ENCODE assay signal across 8 cellular contexts in genomic region chr6:100464910-100465700, GRCh38. TPM values are rescaled to one million over a fixed set of nuclear protein-coding genes. Genes with fewer than 3 reads are reported as not detected.
DNase-seq lines count a peak whose midpoint lies in the region; ATAC-seq lines count a peak whose summit lies in the region.

A gene with protein sequence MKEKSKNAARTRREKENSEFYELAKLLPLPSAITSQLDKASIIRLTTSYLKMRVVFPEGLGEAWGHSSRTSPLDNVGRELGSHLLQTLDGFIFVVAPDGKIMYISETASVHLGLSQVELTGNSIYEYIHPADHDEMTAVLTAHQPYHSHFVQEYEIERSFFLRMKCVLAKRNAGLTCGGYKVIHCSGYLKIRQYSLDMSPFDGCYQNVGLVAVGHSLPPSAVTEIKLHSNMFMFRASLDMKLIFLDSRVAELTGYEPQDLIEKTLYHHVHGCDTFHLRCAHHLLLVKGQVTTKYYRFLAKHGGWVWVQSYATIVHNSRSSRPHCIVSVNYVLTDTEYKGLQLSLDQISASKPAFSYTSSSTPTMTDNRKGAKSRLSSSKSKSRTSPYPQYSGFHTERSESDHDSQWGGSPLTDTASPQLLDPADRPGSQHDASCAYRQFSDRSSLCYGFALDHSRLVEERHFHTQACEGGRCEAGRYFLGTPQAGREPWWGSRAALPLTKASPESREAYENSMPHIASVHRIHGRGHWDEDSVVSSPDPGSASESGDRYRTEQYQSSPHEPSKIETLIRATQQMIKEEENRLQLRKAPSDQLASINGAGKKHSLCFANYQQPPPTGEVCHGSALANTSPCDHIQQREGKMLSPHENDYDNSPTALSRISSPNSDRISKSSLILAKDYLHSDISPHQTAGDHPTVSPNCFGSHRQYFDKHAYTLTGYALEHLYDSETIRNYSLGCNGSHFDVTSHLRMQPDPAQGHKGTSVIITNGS (minus strand): TSS chr6:100464921. CDS start chr6:100463468, 1,453 bp downstream.

- H3K9me3 Mint-ChIP-seq in activated T-cell treated with anti-CD3 and anti-CD28 coated beads, Interleukin-2, amount 50 U/mL, for 4 hours, result peaks cover 17% of the 10 kb centered on the region
- H3K9me3 Mint-ChIP-seq in T-helper 2 cell treated with Interferon-gamma antibody and Interleukin-4, amounts not matched to agents 5 μg/mL and 100 μg/mL, for 36 hours, result peaks cover 25% of the 10 kb centered on the region

- H3K4me3 Mint-ChIP-seq in activated T-cell treated with anti-CD3 and anti-CD28 coated beads, Interleukin-2, amount 50 U/mL, for 4 hours, result no peak within 1 kb of the TSS
- H3K4me3 Mint-ChIP-seq in T-helper 2 cell treated with Interferon-gamma antibody and Interleukin-4, amounts not matched to agents 5 μg/mL and 100 μg/mL, for 36 hours, result peak within 1 kb of the TSS; percentile 34

- peaks cover 28% of the 10 kb centered on the region for H3K4me1 Mint-ChIP-seq in activated T-cell treated with anti-CD3 and anti-CD28 coated beads, Interleukin-2, amount 50 U/mL, for 4 hours (ENCODE audit: low read depth)
- peaks cover 20% of the 10 kb centered on the region for H3K4me1 Mint-ChIP-seq in T-helper 2 cell treated with Interferon-gamma antibody and Interleukin-4, amounts not matched to agents 5 μg/mL and 100 μg/mL, for 36 hours (ENCODE audit: low read depth)

- H3K36me3 Mint-ChIP-seq in activated T-cell treated with anti-CD3 and anti-CD28 coated beads, Interleukin-2, amount 50 U/mL, for 4 hours (ENCODE audit: insufficient read depth), result peaks cover 3% of the 10 kb centered on the region
- H3K36me3 Mint-ChIP-seq in T-helper 2 cell treated with Interferon-gamma antibody and Interleukin-4, amounts not matched to agents 5 μg/mL and 100 μg/mL, for 36 hours (ENCODE audit: low read depth), result peaks cover 7% of the 10 kb centered on the region

- peak; percentile 54 for ATAC-seq in activated T-cell treated with anti-CD3 and anti-CD28 coated beads, Interleukin-2, amount 50 U/mL, for 4 hours
- ATAC-seq in HG03354 (IDR thresholded peaks at IDR 0.05; ENCODE audit: poor library complexity, severe bottlenecking, unreplicated experiment), result peak; percentile 63
- no peak for ATAC-seq in HG02623 (IDR thresholded peaks at IDR 0.05; ENCODE audit: unreplicated experiment)

- DNase-seq in activated T-cell treated with anti-CD3 and anti-CD28 coated beads, Interleukin-2, amount 50 U/mL, for 4 hours, result no peak
- DNase-seq in activated T-cell treated with anti-CD3 and anti-CD28 coated beads, Interleukin-2, amount 50 U/mL, for 1 hour, result no peak
- DNase-seq in T-helper 2 cell treated with Interferon-gamma antibody and Interleukin-4, amounts not matched to agents 5 μg/mL and 100 μg/mL, for 36 hours (ENCODE audit: low spot score), result no peak
- DNase-seq in germinal center (ENCODE audit: low spot score), result peak; percentile 91
- DNase-seq in renal cortical epithelial cell (ENCODE audit: low read depth), result peak; percentile 73
- DNase-seq in DMS53 (lab: John Stamatoyannopoulos, UW), result no peak

- peaks cover 88% of the 10 kb centered on the region for H3K27me3 Mint-ChIP-seq in activated T-cell treated with anti-CD3 and anti-CD28 coated beads, Interleukin-2, amount 50 U/mL, for 4 hours (ENCODE audit: low read depth)
- H3K27me3 Mint-ChIP-seq in T-helper 2 cell treated with Interferon-gamma antibody and Interleukin-4, amounts not matched to agents 5 μg/mL and 100 μg/mL, for 36 hours (ENCODE audit: low read depth), result peaks cover 90% of the 10 kb centered on the region

- H3K27ac Mint-ChIP-seq in T-helper 2 cell treated with Interferon-gamma antibody and Interleukin-4, amounts not matched to agents 5 μg/mL and 100 μg/mL, for 36 hours, result peak within 1 kb of the TSS; percentile 68

RNA-seq across cellular contexts. Expression of the gene that starts here (rescaled TPM):
- not detected for total RNA-seq in activated T-cell treated with anti-CD3 and anti-CD28 coated beads, Interleukin-2, amount 50 U/mL, for 4 hours
- total RNA-seq in renal cortical epithelial cell, result 5.6 and 30.8 TPM in 2 replicates

Comparison
In these comparisons a context has a peak if more than half of its experiments do, and no peak if none do; other contexts are left out.
1. Peak in ATAC-seq in activated T-cell treated with anti-CD3 and anti-CD28 coated beads, Interleukin-2, amount 50 U/mL, for 4 hours; RNA of the gene not detected or under 1 TPM.
2. DNase-seq: peak in germinal center (single experiment) and renal cortical epithelial cell (single experiment); none in activated T-cell treated with anti-CD3 and anti-CD28 coated beads, Interleukin-2, amount 50 U/mL, for 4 hours (single experiment), activated T-cell treated with anti-CD3 and anti-CD28 coated beads, Interleukin-2, amount 50 U/mL, for 1 hour (single experiment), T-helper 2 cell treated with Interferon-gamma antibody and Interleukin-4, amounts not matched to agents 5 μg/mL and 100 μg/mL, for 36 hours (single experiment) and DMS53 (single experiment).